In the genomic region with DNA sequence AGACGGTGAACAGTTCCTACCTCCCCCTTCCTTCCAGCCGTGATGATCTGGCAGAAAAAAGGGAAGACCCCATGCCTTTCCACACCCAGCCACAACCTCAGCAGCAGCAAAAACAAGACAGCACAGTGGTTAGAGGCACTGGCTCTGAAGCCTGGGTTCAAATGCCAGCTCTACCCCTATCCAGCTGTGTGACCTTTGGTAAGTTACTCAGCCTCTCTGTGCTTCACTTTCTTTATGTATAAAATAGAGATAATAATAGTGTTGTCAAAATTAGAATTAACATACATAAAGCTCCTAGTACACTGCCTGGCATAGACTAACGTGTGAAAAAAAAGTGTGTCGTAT, we compare ENCODE assay signal across 25 cellular contexts. TPM values are rescaled to one million over a fixed set of nuclear protein-coding genes. Genes with fewer than 3 reads are reported as not detected.
"Had no signal": no experiment of that assay in that cellular context is flagged by ENCODE, and none has a peak within 500 bp of the region (broad histone marks: within the 10 kb centered on the region; RNA-seq: fewer than 3 reads in every experiment).

No MANE protein-coding gene starts in this region.

- H3K4me3 Mint-ChIP-seq: immature natural killer cell; naive thymus-derived CD8-positive, alpha-beta T cell; nephron; stimulated activated effector memory CD8-positive, alpha-beta T cell treated with anti-CD3 and anti-CD28 coated beads, Interleukin-12 subunit alpha, Interleukin-12 subunit beta, amount 100 ng/mL, for 72 hours; stimulated activated naive CD8-positive, alpha-beta T cell treated with anti-CD3 and anti-CD28 coated beads, Interleukin-15, Interleukin-2, amounts not matched to agents 100 ng/mL and 50 ng/mL, for 24 hours had no signal

- H3K9me3 Mint-ChIP-seq: immature natural killer cell; naive thymus-derived CD8-positive, alpha-beta T cell; nephron; stimulated activated effector memory CD8-positive, alpha-beta T cell treated with anti-CD3 and anti-CD28 coated beads, Interleukin-12 subunit alpha, Interleukin-12 subunit beta, amount 100 ng/mL, for 72 hours; stimulated activated naive CD8-positive, alpha-beta T cell treated with anti-CD3 and anti-CD28 coated beads, Interleukin-15, Interleukin-2, amounts not matched to agents 100 ng/mL and 50 ng/mL, for 24 hours had no signal

- ATAC-seq: left colon; left lung; lower lobe of right lung; naive thymus-derived CD8-positive, alpha-beta T cell; pancreas; right cardiac atrium; stimulated activated effector memory CD8-positive, alpha-beta T cell treated with anti-CD3 and anti-CD28 coated beads, Interleukin-12 subunit alpha, Interleukin-12 subunit beta, amount 100 ng/mL, for 72 hours; upper lobe of right lung had no signal

- H3K27ac Mint-ChIP-seq: immature natural killer cell; nephron; stimulated activated effector memory CD8-positive, alpha-beta T cell treated with anti-CD3 and anti-CD28 coated beads, Interleukin-12 subunit alpha, Interleukin-12 subunit beta, amount 100 ng/mL, for 72 hours; stimulated activated naive CD8-positive, alpha-beta T cell treated with anti-CD3 and anti-CD28 coated beads, Interleukin-15, Interleukin-2, amounts not matched to agents 100 ng/mL and 50 ng/mL, for 24 hours had no signal

- DNase-seq: immature natural killer cell; kidney; left colon; lower lobe of right lung; mammary epithelial cell; mesenchymal stem cell; naive thymus-derived CD8-positive, alpha-beta T cell; retina; small intestine; stimulated activated CD4-positive, alpha-beta T cell treated with anti-CD3 and anti-CD28 coated beads, Interleukin-4, amount 100 ng/mL, for 24 hours; stimulated activated naive CD4-positive, alpha-beta T cell; tibial artery; trophoblast cell had no signal

- H3K36me3 ChIP-seq: left lung, lower lobe of right lung, pancreas, prostate gland, sigmoid colon, spleen, suprapubic skin, thoracic aorta, tibial artery, upper lobe of right lung had no signal

- H3K27ac ChIP-seq: left lung, lower lobe of right lung, pancreas, prostate gland, sigmoid colon, spleen, suprapubic skin, thoracic aorta, tibial artery, upper lobe of right lung had no signal

- H3K4me3 ChIP-seq: left lung, lower lobe of right lung, pancreas, prostate gland, sigmoid colon, spleen, suprapubic skin, thoracic aorta, tibial artery, upper lobe of right lung had no signal

- H3K36me3 Mint-ChIP-seq: immature natural killer cell; stimulated activated effector memory CD8-positive, alpha-beta T cell treated with anti-CD3 and anti-CD28 coated beads, Interleukin-12 subunit alpha, Interleukin-12 subunit beta, amount 100 ng/mL, for 72 hours had no signal

- H3K4me1 ChIP-seq: pancreas, prostate gland had no signal

- H3K9me3 ChIP-seq: left lung, lower lobe of right lung, pancreas, prostate gland, sigmoid colon, spleen, suprapubic skin, thoracic aorta, tibial artery, upper lobe of right lung had no signal

RNA-seq across cellular contexts. Expression of a gene that starts 4.2 kb away (rescaled TPM):
- polyA plus RNA-seq: naive thymus-derived CD8-positive, alpha-beta T cell had no signal

RNA-seq across cellular contexts. Expression of a gene that starts 25.2 kb away (rescaled TPM):
- polyA plus RNA-seq: mammary epithelial cell had no signal
